Comparison of ENCODE assay signal across 21 cellular contexts in the genomic region with DNA sequence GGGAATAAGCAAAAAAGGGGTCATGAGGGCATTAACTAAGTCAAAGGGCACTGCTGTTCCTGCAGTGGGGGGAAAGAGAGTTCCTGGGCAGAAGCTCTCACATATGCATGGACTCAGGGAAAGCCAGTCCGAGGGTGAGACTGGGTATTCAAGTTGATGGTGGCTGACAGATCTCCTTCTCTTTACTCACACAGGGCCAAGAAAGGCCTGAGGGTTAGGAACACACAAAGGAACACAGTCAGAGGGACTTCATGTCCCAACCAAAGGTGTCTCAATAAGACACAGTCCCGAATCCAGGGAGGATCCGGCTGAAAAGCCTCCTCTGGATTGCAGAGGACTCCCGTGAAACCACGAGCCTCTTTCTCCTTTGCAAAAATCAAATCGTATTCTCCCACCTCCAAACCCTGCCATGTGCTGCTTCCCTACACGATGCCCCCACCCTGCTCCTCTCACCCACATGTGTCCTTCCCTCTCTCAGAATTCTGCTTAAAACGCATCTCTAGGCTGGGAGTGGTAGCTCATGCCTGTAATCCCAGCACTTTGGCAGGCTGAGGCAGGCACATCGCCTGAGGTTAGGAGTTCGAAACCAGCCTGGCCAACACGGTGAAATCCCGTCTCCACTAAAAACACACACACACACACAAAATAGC. TPM values are rescaled to one million over a fixed set of nuclear protein-coding genes. Genes with fewer than 3 reads are reported as not detected.
A peak's percentile ranks its signal among the peaks of the same experiment; 100 is the strongest.
DNase-seq lines count a peak whose midpoint lies in the region; ATAC-seq, FAIRE-seq and TF ChIP-seq lines count a peak whose summit lies in the region.
"Had no signal": no experiment of that assay in that cellular context is flagged by ENCODE, and none has a peak within 500 bp of the region (broad histone marks: within the 10 kb centered on the region; RNA-seq: fewer than 3 reads in every experiment).

No MANE protein-coding gene starts in this region.

- POLR2A ChIA-PET in endothelial cell of umbilical vein (lab: Charles Lee) = no interaction called here

- H3K4me3 ChIP-seq in heart left ventricle = no peak overlapping the region
- H3K4me3 ChIP-seq in endothelial cell of umbilical vein (replicated peaks in 1 of 3; ENCODE audit: insufficient read depth in 1 of 3, low read depth in 1 of 3, low read length in 3 of 3) = no peak overlapping the region
- no peak overlapping the region for H3K4me3 ChIP-seq in neural progenitor cell
- H3K4me3 ChIP-seq in transverse colon = no peak overlapping the region
- H3K4me3 ChIP-seq: ovary, skin epidermis, thyroid gland had no signal

- intact Hi-C loops in heart left ventricle (cut with DNase I) = loop anchor here in 1 of 10 donors (10.0 kb wide), 1 partner anchor 53 kb away; the partner anchor contains the start of gene VEZF1
- intact Hi-C loops in Right ventricle myocardium inferior (cut with DNase I) = no loop called here
- intact Hi-C loops in endothelial cell of umbilical vein (cut with micrococcal nuclease) = no loop called here
- intact Hi-C loops in transverse colon (cut with DNase I; ENCODE audit: low total_unique reads) = no loop called here

- H2AFZ ChIP-seq in endothelial cell of umbilical vein (ENCODE audit: low read depth, low read length) = no peak overlapping the region
- H2AFZ ChIP-seq in neural progenitor cell (replicated peaks) = no peak overlapping the region

- CTCF ChIA-PET in endothelial cell of umbilical vein (lab: Charles Lee) = interaction anchor here (0.8 to 2.4 kb wide), 8 partner anchors 10 to 80 kb away, joined by 3 to 11 read pairs (median 3); partner anchors contain the start of gene CUEDC1

- H3K79me2 ChIP-seq in endothelial cell of umbilical vein (ENCODE audit: control insufficient read depth, insufficient read depth, low read length) (no peaks in the 10 kb centered on the region), neural progenitor cell (ENCODE audit: low read depth) (peaks cover 4% of the 10 kb centered on the region)

- H3K27ac ChIP-seq in heart left ventricle (peak overlapping the region in 8 of 12 donors; percentile 20 to 84 (median 54)), endothelial cell of umbilical vein (ENCODE audit: insufficient read depth, low read depth, low read length) (no peak overlapping the region), neural progenitor cell (no peak overlapping the region), transverse colon (peak overlapping the region; percentile 30 to 97 (median 90))
- H3K27ac ChIP-seq: ovary, thyroid gland had no signal

- H3K9me3 ChIP-seq in heart left ventricle (no peaks in the 10 kb centered on the region), endothelial cell of umbilical vein (replicated peaks; ENCODE audit: control insufficient read depth, insufficient read depth, low read length) (no peaks in the 10 kb centered on the region), neural progenitor cell (ENCODE audit: low read depth) (no peaks in the 10 kb centered on the region), transverse colon (no peaks in the 10 kb centered on the region)
- H3K9me3 ChIP-seq: ovary, thyroid gland had no signal

- ATAC-seq in heart left ventricle (no peak), Right ventricle myocardium inferior (no peak)
- ATAC-seq: activated CD4-positive, alpha-beta T cell treated with anti-CD3 and anti-CD28 coated beads for 36 hours; PC-3 had no signal

- no peak for TF ChIP-seq POLR2A in heart left ventricle (IDR thresholded peaks at IDR 0.05)
- no peak for TF ChIP-seq POLR2A in endothelial cell of umbilical vein (IDR thresholded peaks at IDR 0.05; ENCODE audit: low read depth, low read length)
- TF ChIP-seq POLR2A in transverse colon (IDR thresholded peaks at IDR 0.05) = no peak

- no peaks in the 10 kb centered on the region for H3K36me3 Mint-ChIP-seq in neural progenitor cell

- no peaks in the 10 kb centered on the region for H3K9me3 Mint-ChIP-seq in neural progenitor cell

- BruUV-seq in endothelial cell of umbilical vein (replicated peaks; lab: Mats Ljungman, UMichigan) = no TSS peak

- no peaks in the 10 kb centered on the region for H3K27me3 ChIP-seq in heart left ventricle
- H3K27me3 ChIP-seq in endothelial cell of umbilical vein (ENCODE audit: control insufficient read depth in 2 of 2, insufficient read depth in 2 of 2, low read length in 2 of 2) = no peaks in the 10 kb centered on the region
- H3K27me3 ChIP-seq in neural progenitor cell = no peaks in the 10 kb centered on the region
- no peaks in the 10 kb centered on the region for H3K27me3 ChIP-seq in transverse colon
- H3K27me3 ChIP-seq: ovary, thyroid gland had no signal

- TF ChIP-seq EP300 in transverse colon (IDR thresholded peaks at IDR 0.05; ENCODE audit: low read depth) = no peak

- H3K4me2 ChIP-seq in endothelial cell of umbilical vein (ENCODE audit: insufficient read depth, low read length) (peak overlapping the region; percentile 10), neural progenitor cell (peak overlapping the region; percentile 7)

- TF ChIP-seq CTCF in heart left ventricle (IDR thresholded peaks at IDR 0.05) = no peak
- no peak for TF ChIP-seq CTCF in endothelial cell of umbilical vein (IDR thresholded peaks at IDR 0.05; ENCODE audit: extremely low read depth in 1 of 2, insufficient read depth in 1 of 2, low read depth in 1 of 2, low read length in 2 of 2)
- TF ChIP-seq CTCF in neural progenitor cell (IDR thresholded peaks at IDR 0.05) = no peak
- TF ChIP-seq CTCF in transverse colon (IDR thresholded peaks at IDR 0.05) = no peak

- H4K20me1 ChIP-seq in endothelial cell of umbilical vein (replicated peaks; ENCODE audit: control insufficient read depth, extremely low read depth, insufficient read depth, low read length) (no peaks in the 10 kb centered on the region), neural progenitor cell (ENCODE audit: low read depth) (peaks cover 22% of the 10 kb centered on the region)

- H3K9ac ChIP-seq in endothelial cell of umbilical vein (replicated peaks; ENCODE audit: extremely low read depth, insufficient read depth, low read length) = no peak overlapping the region
- no peak overlapping the region for H3K9ac ChIP-seq in neural progenitor cell

- peaks cover 3% of the 10 kb centered on the region for H3K27me3 Mint-ChIP-seq in neural progenitor cell (ENCODE audit: insufficient read depth, low read depth)

- dilution Hi-C loops in endothelial cell of umbilical vein (cut with MboI; ENCODE audit: extremely low pct_ligation_motif_present, low sequenced_read_pairs) = no loop called here

- H3K27ac Mint-ChIP-seq in neural progenitor cell = peak overlapping the region; percentile 95
- H3K27ac Mint-ChIP-seq: activated CD4-positive, alpha-beta T cell treated with anti-CD3 and anti-CD28 coated beads for 36 hours had no signal

- no peaks in the 10 kb centered on the region for H3K36me3 ChIP-seq in heart left ventricle
- no peaks in the 10 kb centered on the region for H3K36me3 ChIP-seq in endothelial cell of umbilical vein (ENCODE audit: control insufficient read depth in 2 of 2, extremely low read depth in 1 of 2, insufficient read depth in 2 of 2, low read length in 2 of 2)
- no peaks in the 10 kb centered on the region for H3K36me3 ChIP-seq in neural progenitor cell
- no peaks in the 10 kb centered on the region for H3K36me3 ChIP-seq in transverse colon
- H3K36me3 ChIP-seq: ovary, thyroid gland had no signal

- no peak overlapping the region for H3K4me3 Mint-ChIP-seq in neural progenitor cell
- H3K4me3 Mint-ChIP-seq: activated CD4-positive, alpha-beta T cell treated with anti-CD3 and anti-CD28 coated beads for 36 hours had no signal

- 88 to 91% (median 89%) methylated on average over 12 of the region's 12 CpGs for WGBS in heart left ventricle, 4 donors
- WGBS in transverse colon (ENCODE audit: low coverage in 1 of 2), 2 donors = 69% methylated on average over 12 of the region's 12 CpGs; no CpG with 5 or more reads in 1 of the 2 donors

- H3K4me1 ChIP-seq in heart left ventricle (peaks cover 36 to 97% (median 80%) of the 10 kb centered on the region in 12 donors), endothelial cell of umbilical vein (ENCODE audit: control insufficient read depth, extremely low read depth, insufficient read depth, low read length) (peaks cover 39% of the 10 kb centered on the region), neural progenitor cell (peaks cover 77% of the 10 kb centered on the region), transverse colon (peaks cover 45 to 91% (median 51%) of the 10 kb centered on the region in 4 donors)

- DNase-seq in heart left ventricle = no peak
- no peak for DNase-seq in Right ventricle myocardium inferior (ENCODE audit: missing footprints)
- DNase-seq in endothelial cell of umbilical vein (ENCODE audit: low read depth, low spot score) = no peak
- no peak for DNase-seq in neural progenitor cell (ENCODE audit: low spot score)
- DNase-seq in transverse colon = no peak
- DNase-seq in central memory CD4-positive, alpha-beta T cell = no peak
- no peak for DNase-seq in SK-N-DZ (ENCODE audit: low spot score)
- DNase-seq in activated CD4-positive, alpha-beta T cell treated with anti-CD3 and anti-CD28 coated beads, Interleukin-2, amount 50 U/mL, for 1 hour = no peak
- DNase-seq: activated CD4-positive, alpha-beta T cell treated with anti-CD3 and anti-CD28 coated beads for 36 hours; activated CD8-positive, alpha-beta memory T cell treated with anti-CD3 and anti-CD28 coated beads, Interleukin-2, amount 50 U/mL, for 4 hours; activated gamma-delta T cell; foreskin fibroblast; Karpas-422; NCI-H1105; NCI-H774; ovary; PC-3; stimulated activated CD4-positive, alpha-beta T cell treated with anti-CD3 and anti-CD28 coated beads, Interleukin-4, amount 100 ng/mL, for 4 hours; thyroid gland had no signal

- H3F3A ChIP-seq in neural progenitor cell (ENCODE audit: low read depth) = peaks cover 51% of the 10 kb centered on the region

- FAIRE-seq in endothelial cell of umbilical vein (lab: Jason Lieb, UNC) = no peak
- FAIRE-seq: G401.6 had no signal

- H3K4me1 Mint-ChIP-seq in neural progenitor cell = peaks cover 91% of the 10 kb centered on the region
- H3K4me1 Mint-ChIP-seq: activated CD4-positive, alpha-beta T cell treated with anti-CD3 and anti-CD28 coated beads for 36 hours had no signal

- H3K9me1 ChIP-seq in endothelial cell of umbilical vein (replicated peaks; ENCODE audit: control insufficient read depth, extremely low read depth, insufficient read depth, low read length) = no peaks in the 10 kb centered on the region

- in situ Hi-C loops in transverse colon (cut with MboI; ENCODE audit: low pct_ligation_motif_present in 1 of 4, low pct_unique_long_range_greater_than_20kb in 1 of 4, low sequenced_read_pairs in 3 of 4) = no loop called here

RNA-seq across cellular contexts. Expression of gene CUEDC1, which starts 23.6 kb away (rescaled TPM):
- total RNA-seq in heart left ventricle = 10 to 100 TPM; 37.6 to 68.5 (median 42.8) TPM
- polyA plus RNA-seq in heart left ventricle = 10 to 100 TPM; 29.6 to 39.9 TPM
- 49.1 TPM for total RNA-seq in Right ventricle myocardium inferior
- total RNA-seq in endothelial cell of umbilical vein = 27.7 and 28.5 TPM in 2 replicates
- polyA plus RNA-seq in endothelial cell of umbilical vein = 15.8 and 16.5 TPM in 2 replicates
- polyA plus RNA-seq in endothelial cell of umbilical vein (2011; cell fraction: cytosol; rRNA removed) = 17.2 and 18.8 TPM in 2 replicates
- polyA plus RNA-seq in endothelial cell of umbilical vein (2011; cell fraction: nucleus; rRNA removed) = 47.0 and 57.2 TPM in 2 replicates
- 17.5 and 21.4 TPM in 2 replicates for polyA plus RNA-seq in endothelial cell of umbilical vein (2012)
- polyA minus RNA-seq in endothelial cell of umbilical vein = 13.2 and 16.3 TPM in 2 replicates
- 1.1 TPM for polyA minus RNA-seq in endothelial cell of umbilical vein (2011; cell fraction: cytosol; rRNA and poly(A)+ RNA removed)
- polyA minus RNA-seq in endothelial cell of umbilical vein (2011; cell fraction: nucleus; rRNA and poly(A)+ RNA removed) = 11.7 and 18.9 TPM in 2 replicates
- total RNA-seq in neural progenitor cell (ENCODE audit: low replicate concordance) = 8.8 and 14.7 TPM in 2 replicates
- total RNA-seq in transverse colon = 10 to 100 TPM; 20.2 to 27.3 (median 24.6) TPM
- 10.0 and 12.3 TPM in 2 replicates for polyA plus RNA-seq in SK-N-DZ (2014; cell fraction: cytosol; rRNA removed)
- polyA plus RNA-seq in SK-N-DZ (2014; cell fraction: nucleus; rRNA removed) = 40.2 TPM in 2 replicates

RNA-seq across cellular contexts. Expression of gene VEZF1, which starts 56.4 kb away (rescaled TPM):
- total RNA-seq in heart left ventricle = 10 to 100 TPM; 58.9 to 85.6 (median 62.6) TPM
- 10 to 100 TPM; 18.2 to 46.4 TPM for polyA plus RNA-seq in heart left ventricle
- 74.2 TPM for total RNA-seq in Right ventricle myocardium inferior
- total RNA-seq in endothelial cell of umbilical vein = 58.2 and 59.0 TPM in 2 replicates
- polyA plus RNA-seq in endothelial cell of umbilical vein = 26.9 and 27.8 TPM in 2 replicates
- 27.0 and 28.4 TPM in 2 replicates for polyA plus RNA-seq in endothelial cell of umbilical vein (2011; cell fraction: cytosol; rRNA removed)
- polyA plus RNA-seq in endothelial cell of umbilical vein (2011; cell fraction: nucleus; rRNA removed) = 31.4 and 38.2 TPM in 2 replicates
- 37.4 and 43.1 TPM in 2 replicates for polyA plus RNA-seq in endothelial cell of umbilical vein (2012)
- polyA minus RNA-seq in endothelial cell of umbilical vein = 57.0 and 59.8 TPM in 2 replicates
- 31.0 TPM for polyA minus RNA-seq in endothelial cell of umbilical vein (2011; cell fraction: cytosol; rRNA and poly(A)+ RNA removed)
- polyA minus RNA-seq in endothelial cell of umbilical vein (2011; cell fraction: nucleus; rRNA and poly(A)+ RNA removed) = 30.9 and 35.3 TPM in 2 replicates
- total RNA-seq in neural progenitor cell (ENCODE audit: low replicate concordance) = 90.4 and 103 TPM in 2 replicates
- 10 to 100 TPM; 44.0 to 65.1 (median 50.1) TPM for total RNA-seq in transverse colon
- 51.3 and 65.9 TPM in 2 replicates for polyA plus RNA-seq in SK-N-DZ (2014; cell fraction: cytosol; rRNA removed)
- 40.5 and 41.9 TPM in 2 replicates for polyA plus RNA-seq in SK-N-DZ (2014; cell fraction: nucleus; rRNA removed)

Comparison
In these comparisons a context has a peak if more than half of its experiments do, and no peak if none do; other contexts are left out.
1. H3K27ac ChIP-seq: peak in heart left ventricle (8 of 12) and transverse colon (4 of 4); none in endothelial cell of umbilical vein (single experiment) and neural progenitor cell (single experiment).